ENCODE assay signal across 8 cellular contexts in genomic region chr3:113695818-113696645, GRCh38. TPM values are rescaled to one million over a fixed set of nuclear protein-coding genes. Genes with fewer than 3 reads are reported as not detected.
A peak's percentile ranks its signal among the peaks of the same experiment; 100 is the strongest.
DNase-seq lines count a peak whose midpoint lies in the region; ATAC-seq, FAIRE-seq and TF ChIP-seq lines count a peak whose summit lies in the region.

A gene with protein sequence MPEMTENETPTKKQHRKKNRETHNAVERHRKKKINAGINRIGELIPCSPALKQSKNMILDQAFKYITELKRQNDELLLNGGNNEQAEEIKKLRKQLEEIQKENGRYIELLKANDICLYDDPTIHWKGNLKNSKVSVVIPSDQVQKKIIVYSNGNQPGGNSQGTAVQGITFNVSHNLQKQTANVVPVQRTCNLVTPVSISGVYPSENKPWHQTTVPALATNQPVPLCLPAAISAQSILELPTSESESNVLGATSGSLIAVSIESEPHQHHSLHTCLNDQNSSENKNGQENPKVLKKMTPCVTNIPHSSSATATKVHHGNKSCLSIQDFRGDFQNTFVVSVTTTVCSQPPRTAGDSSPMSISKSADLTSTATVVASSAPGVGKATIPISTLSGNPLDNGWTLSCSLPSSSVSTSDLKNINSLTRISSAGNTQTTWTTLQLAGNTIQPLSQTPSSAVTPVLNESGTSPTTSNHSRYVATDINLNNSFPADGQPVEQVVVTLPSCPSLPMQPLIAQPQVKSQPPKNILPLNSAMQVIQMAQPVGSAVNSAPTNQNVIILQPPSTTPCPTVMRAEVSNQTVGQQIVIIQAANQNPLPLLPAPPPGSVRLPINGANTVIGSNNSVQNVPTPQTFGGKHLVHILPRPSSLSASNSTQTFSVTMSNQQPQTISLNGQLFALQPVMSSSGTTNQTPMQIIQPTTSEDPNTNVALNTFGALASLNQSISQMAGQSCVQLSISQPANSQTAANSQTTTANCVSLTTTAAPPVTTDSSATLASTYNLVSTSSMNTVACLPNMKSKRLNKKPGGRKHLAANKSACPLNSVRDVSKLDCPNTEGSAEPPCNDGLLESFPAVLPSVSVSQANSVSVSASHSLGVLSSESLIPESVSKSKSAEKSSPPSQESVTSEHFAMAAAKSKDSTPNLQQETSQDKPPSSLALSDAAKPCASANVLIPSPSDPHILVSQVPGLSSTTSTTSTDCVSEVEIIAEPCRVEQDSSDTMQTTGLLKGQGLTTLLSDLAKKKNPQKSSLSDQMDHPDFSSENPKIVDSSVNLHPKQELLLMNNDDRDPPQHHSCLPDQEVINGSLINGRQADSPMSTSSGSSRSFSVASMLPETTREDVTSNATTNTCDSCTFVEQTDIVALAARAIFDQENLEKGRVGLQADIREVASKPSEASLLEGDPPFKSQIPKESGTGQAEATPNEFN (N-terminal part only) (minus strand): TSS chr3:113696642. CDS start chr3:113674878, 21,764 bp downstream.

- peaks cover 4 to 37% (median 35%) of the 10 kb centered on the region in 3 donors for H3K4me1 ChIP-seq in pancreas
- H3K4me1 ChIP-seq in tibial artery, result peaks cover 0 to 39% (median 21%) of the 10 kb centered on the region in 4 donors

- 0 to 1% methylated on average over 35 to 75 of the region's 75 CpGs for WGBS in pancreas, 2 donors

- no peaks in the 10 kb centered on the region for H3K27me3 Mint-ChIP-seq in IgD-negative memory B cell
- no peaks in the 10 kb centered on the region for H3K27me3 Mint-ChIP-seq in activated naive CD4-positive, alpha-beta T cell treated with anti-CD3 and anti-CD28 coated beads for 36 hours (ENCODE audit: low read depth)

- H3K9ac ChIP-seq in SK-N-MC (ENCODE audit: insufficient read length), result peak within 1 kb of the TSS; percentile 87

- H3K9me3 ChIP-seq in SK-N-MC (ENCODE audit: low read depth, low read length), result no peaks in the 10 kb centered on the region
- no peaks in the 10 kb centered on the region for H3K9me3 ChIP-seq in pancreas
- no peaks in the 10 kb centered on the region for H3K9me3 ChIP-seq in tibial artery

- H3K27ac ChIP-seq in SK-N-MC (peak within 1 kb of the TSS; percentile 63; the same call in 1 of the 2 replicates), pancreas (peak within 1 kb of the TSS; percentile 96 to 99 (median 98)), tibial artery (peak within 1 kb of the TSS; percentile 99)

- TF ChIP-seq CTCF in pancreas (IDR thresholded peaks at IDR 0.05) (peak in 1 of 4 donors; percentile 16), tibial artery (IDR thresholded peaks at IDR 0.05) (no peak)

- H3K27ac Mint-ChIP-seq in IgD-negative memory B cell, result peak within 1 kb of the TSS; percentile 88 to 97 (median 96)
- H3K27ac Mint-ChIP-seq in activated naive CD4-positive, alpha-beta T cell treated with anti-CD3 and anti-CD28 coated beads for 36 hours, result peak within 1 kb of the TSS; percentile 96

- FAIRE-seq in pancreas (lab: Jason Lieb, UNC), result no peak

- H3K36me3 ChIP-seq in SK-N-MC (ENCODE audit: insufficient read depth, low read length) (no peaks in the 10 kb centered on the region), pancreas (no peaks in the 10 kb centered on the region), tibial artery (no peaks in the 10 kb centered on the region)

- intact Hi-C loops in activated naive CD4-positive, alpha-beta T cell treated with anti-CD3 and anti-CD28 coated beads for 36 hours (cut with micrococcal nuclease), result loop anchor here (1.0 to 2.0 kb wide), 11 partner anchors 41 to 1451 kb away; partner anchors contain the start of genes CCDC191, NAA50, QTRT2 and SIDT1
- intact Hi-C loops in head of caudate nucleus (cut with DNase I) (loop anchor here (2.0 kb wide), 1 partner anchor 51 kb away; the partner anchor contains the start of genes ATP6V1A and NAA50), pancreas (cut with DNase I) (no loop called here), tibial artery (cut with DNase I; ENCODE audit: low total_unique reads) (loop anchor here (2.0 to 10.0 kb wide), 2 partner anchors 51 to 181 kb away; partner anchors contain the start of genes ATP6V1A, NAA50 and SPICE1)

- H3K4me3 ChIP-seq in SK-N-MC, result peak within 1 kb of the TSS; percentile 96
- H3K4me3 ChIP-seq in pancreas, result peak within 1 kb of the TSS; percentile 88 to 92 (median 91)
- peak within 1 kb of the TSS; percentile 100 for H3K4me3 ChIP-seq in tibial artery

- CTCF ChIA-PET in activated naive CD4-positive, alpha-beta T cell treated with anti-CD3 and anti-CD28 coated beads for 36 hours (lab: Charles Lee), result no interaction called here

- no peaks in the 10 kb centered on the region for H3K9me3 Mint-ChIP-seq in IgD-negative memory B cell
- H3K9me3 Mint-ChIP-seq in activated naive CD4-positive, alpha-beta T cell treated with anti-CD3 and anti-CD28 coated beads for 36 hours, result no peaks in the 10 kb centered on the region

- H3K4me3 Mint-ChIP-seq in IgD-negative memory B cell, result peak within 1 kb of the TSS; percentile 93 to 98 (median 96)
- peak within 1 kb of the TSS; percentile 99 for H3K4me3 Mint-ChIP-seq in activated naive CD4-positive, alpha-beta T cell treated with anti-CD3 and anti-CD28 coated beads for 36 hours

- H3K4me1 Mint-ChIP-seq in IgD-negative memory B cell, result peaks cover 17 to 28% (median 18%) of the 10 kb centered on the region in 3 donors
- H3K4me1 Mint-ChIP-seq in activated naive CD4-positive, alpha-beta T cell treated with anti-CD3 and anti-CD28 coated beads for 36 hours (ENCODE audit: low read depth), result peaks cover 25% of the 10 kb centered on the region

- no peaks in the 10 kb centered on the region for H3K27me3 ChIP-seq in pancreas
- no peaks in the 10 kb centered on the region for H3K27me3 ChIP-seq in tibial artery

- peak; percentile 67 for ATAC-seq in GM21529 (IDR thresholded peaks at IDR 0.05; ENCODE audit: unreplicated experiment)
- ATAC-seq in pancreas, result peak; percentile 74 to 84 (median 82)

- DNase-seq in EL (peak; percentile 68), SK-N-MC (ENCODE audit: low read depth, low spot score) (no peak), head of caudate nucleus (peak; percentile 26 to 91 (median 79)), pancreas (peak; percentile 78 to 89 (median 82)), tibial artery (peak; percentile 59 to 88)
- DNase-seq in activated naive CD4-positive, alpha-beta T cell treated with anti-CD3 and anti-CD28 coated beads for 36 hours, result peak; percentile 82

- no peaks in the 10 kb centered on the region for H3K36me3 Mint-ChIP-seq in IgD-negative memory B cell
- H3K36me3 Mint-ChIP-seq in activated naive CD4-positive, alpha-beta T cell treated with anti-CD3 and anti-CD28 coated beads for 36 hours (ENCODE audit: low read depth), result peaks cover 2% of the 10 kb centered on the region

RNA-seq across cellular contexts. Expression of the gene that starts here (rescaled TPM):
- polyA plus RNA-seq in IgD-negative memory B cell, result 7.4 TPM
- 1 to 10 TPM; 7.5 to 7.9 TPM for total RNA-seq in activated naive CD4-positive, alpha-beta T cell treated with anti-CD3 and anti-CD28 coated beads for 36 hours
- 10 to 100 TPM in 3 of 6 donors, 1 to 10 TPM in 3; 8.2 to 12.3 (median 10.0) TPM for total RNA-seq in pancreas
- 1 to 10 TPM; 2.9 to 6.5 TPM for polyA plus RNA-seq in pancreas

Comparison
In these comparisons a context has a peak if more than half of its experiments do, and no peak if none do; other contexts are left out.
1. intact Hi-C loops: an anchor here in activated naive CD4-positive, alpha-beta T cell treated with anti-CD3 and anti-CD28 coated beads for 36 hours (1.0 to 2.0 kb wide), head of caudate nucleus (2.0 kb wide) and tibial artery (2.0 to 10.0 kb wide); none called in pancreas.